Comparison of ENCODE assay signal across 20 cellular contexts in the genomic region with DNA sequence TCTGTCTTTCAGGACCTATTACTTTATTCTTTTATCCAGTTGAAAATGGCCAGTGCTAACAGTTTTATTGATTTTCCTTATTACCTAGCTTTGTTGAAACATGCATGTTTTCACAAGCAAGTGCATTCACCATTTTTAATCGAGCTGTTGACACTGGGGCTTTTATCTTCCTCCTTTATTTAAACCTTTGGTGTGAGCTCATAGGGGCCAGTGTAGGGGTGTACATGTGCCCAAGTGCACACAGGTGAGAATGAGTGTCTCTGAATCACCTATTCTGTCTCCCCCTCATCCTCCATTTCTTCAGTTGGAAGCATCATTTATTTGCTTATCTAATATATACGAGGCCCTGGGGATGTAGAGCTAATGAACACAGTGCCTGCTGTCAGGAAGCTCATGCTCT.
A peak's percentile ranks its signal among the peaks of the same experiment; 100 is the strongest.
DNase-seq lines count a peak whose midpoint lies in the region; ATAC-seq, FAIRE-seq and TF ChIP-seq lines count a peak whose summit lies in the region.
"Had no signal": no experiment of that assay in that cellular context is flagged by ENCODE, and none has a peak within 500 bp of the region (broad histone marks: within the 10 kb centered on the region; RNA-seq: fewer than 3 reads in every experiment).

No MANE protein-coding gene starts in this region.

- H3K27ac Mint-ChIP-seq in activated CD4-positive, alpha-beta memory T cell treated with anti-CD3 and anti-CD28 coated beads, Interleukin-2, amount 10 ng/mL, durations not matched to agents 7 days and 5 days, result peak overlapping the region; percentile 52
- H3K27ac Mint-ChIP-seq in activated CD4-positive, alpha-beta memory T cell treated with anti-CD3 and anti-CD28 coated beads for 36 hours, result no peak overlapping the region
- H3K27ac Mint-ChIP-seq: type B pancreatic cell had no signal

- peaks cover 38% of the 10 kb centered on the region for H3K36me3 Mint-ChIP-seq in activated CD4-positive, alpha-beta memory T cell treated with anti-CD3 and anti-CD28 coated beads, Interleukin-2, amount 10 ng/mL, durations not matched to agents 7 days and 5 days (ENCODE audit: low read depth)
- H3K36me3 Mint-ChIP-seq in activated CD4-positive, alpha-beta memory T cell treated with anti-CD3 and anti-CD28 coated beads for 36 hours, result peaks cover 19% of the 10 kb centered on the region

- no peak overlapping the region for H3K4me3 Mint-ChIP-seq in activated CD4-positive, alpha-beta memory T cell treated with anti-CD3 and anti-CD28 coated beads, Interleukin-2, amount 10 ng/mL, durations not matched to agents 7 days and 5 days
- H3K4me3 Mint-ChIP-seq in activated CD4-positive, alpha-beta memory T cell treated with anti-CD3 and anti-CD28 coated beads for 36 hours, result no peak overlapping the region
- H3K4me3 Mint-ChIP-seq: brain, CD14-positive monocyte had no signal

- no peaks in the 10 kb centered on the region for H4K20me1 ChIP-seq in PC-3 (ENCODE audit: low read length)

- intact Hi-C loops in activated CD4-positive, alpha-beta memory T cell treated with anti-CD3 and anti-CD28 coated beads for 36 hours (cut with micrococcal nuclease), result loop anchor here (1.0 kb wide), 1 partner anchor 54 kb away; no protein-coding TSS in a partner anchor
- intact Hi-C loops in PC-3 (cut with micrococcal nuclease) (no loop called here), pancreas (cut with DNase I) (no loop called here), right cardiac atrium (cut with DNase I) (no loop called here)

- no peak overlapping the region for H2AFZ ChIP-seq in PC-3 (ENCODE audit: low read length)

- DNase-seq in activated CD4-positive, alpha-beta memory T cell treated with anti-CD3 and anti-CD28 coated beads, Interleukin-2, amount 10 ng/mL, durations not matched to agents 7 days and 5 days, result no peak
- no peak for DNase-seq in activated CD4-positive, alpha-beta memory T cell treated with anti-CD3 and anti-CD28 coated beads for 36 hours
- DNase-seq in NCI-H146 treated with DMSO at 0.1 percent for 48 hours (lab: John Stamatoyannopoulos, UW; ENCODE audit: unreplicated experiment) (peak; percentile 98), PC-3 (peak; percentile 17), pancreas (no peak), right cardiac atrium (no peak), NCI-H1092 (lab: John Stamatoyannopoulos, UW) (no peak)
- DNase-seq: activated gamma-delta T cell, heart left ventricle, KG1, NCI-H187 treated with DMSO at 0.1 percent for 48 hours, NCI-H510A, psoas muscle had no signal

- peak overlapping the region; percentile 52 for H3K9ac ChIP-seq in PC-3 (ENCODE audit: low read length)

- no peaks in the 10 kb centered on the region for H3K27me3 ChIP-seq in PC-3 (ENCODE audit: low read length)
- H3K27me3 ChIP-seq in pancreas, result no peaks in the 10 kb centered on the region
- no peaks in the 10 kb centered on the region for H3K27me3 ChIP-seq in right cardiac atrium (ENCODE audit: control insufficient read depth, insufficient read depth)
- H3K27me3 ChIP-seq: heart left ventricle, neutrophil had no signal

- H3K79me2 ChIP-seq in PC-3 (ENCODE audit: low read length), result no peaks in the 10 kb centered on the region

- CTCF ChIA-PET in activated CD4-positive, alpha-beta memory T cell treated with anti-CD3 and anti-CD28 coated beads, Interleukin-2, amount 10 ng/mL, durations not matched to agents 7 days and 5 days (lab: Charles Lee), result interaction anchor here (1.0 kb wide), 1 partner anchor 71 kb away, joined by 3 read pairs; no protein-coding TSS in a partner anchor
- CTCF ChIA-PET in activated CD4-positive, alpha-beta memory T cell treated with anti-CD3 and anti-CD28 coated beads for 36 hours (lab: Charles Lee), result interaction anchor here (0.9 to 1.2 kb wide), 2 partner anchors 72 to 86 kb away, joined by 3 to 4 read pairs; no protein-coding TSS in a partner anchor
- CTCF ChIA-PET in PC-3 (lab: Charles Lee), result no interaction called here

- H3K9me3 Mint-ChIP-seq in activated CD4-positive, alpha-beta memory T cell treated with anti-CD3 and anti-CD28 coated beads, Interleukin-2, amount 10 ng/mL, durations not matched to agents 7 days and 5 days, result peaks cover 15% of the 10 kb centered on the region
- peaks cover 6% of the 10 kb centered on the region for H3K9me3 Mint-ChIP-seq in activated CD4-positive, alpha-beta memory T cell treated with anti-CD3 and anti-CD28 coated beads for 36 hours
- H3K9me3 Mint-ChIP-seq: type B pancreatic cell had no signal

- H3K4me1 ChIP-seq in PC-3 (ENCODE audit: insufficient read depth, low read length) (peaks cover 24% of the 10 kb centered on the region), pancreas (peaks cover 0 to 3% (median 3%) of the 10 kb centered on the region in 3 donors), right cardiac atrium (ENCODE audit: control insufficient read depth, insufficient read depth, low read length) (peaks cover 2% of the 10 kb centered on the region)
- H3K4me1 ChIP-seq: psoas muscle had no signal

- H3K27ac ChIP-seq in PC-3 (ENCODE audit: low read length), result peak overlapping the region; percentile 94
- H3K27ac ChIP-seq in pancreas, result no peak overlapping the region
- H3K27ac ChIP-seq in right cardiac atrium (ENCODE audit: low read length), result no peak overlapping the region
- H3K27ac ChIP-seq: heart left ventricle, neutrophil, psoas muscle, RWPE1, SK-N-MC had no signal

- no peaks in the 10 kb centered on the region for H3K9me3 ChIP-seq in PC-3 (ENCODE audit: low read length)
- H3K9me3 ChIP-seq in pancreas, result no peaks in the 10 kb centered on the region
- H3K9me3 ChIP-seq in right cardiac atrium (ENCODE audit: control insufficient read depth, low read length), result no peaks in the 10 kb centered on the region
- H3K9me3 ChIP-seq: heart left ventricle, neutrophil, psoas muscle had no signal

- H3K4me3 ChIP-seq in PC-3 (ENCODE audit: low read length), result no peak overlapping the region
- H3K4me3 ChIP-seq in pancreas, result no peak overlapping the region
- no peak overlapping the region for H3K4me3 ChIP-seq in right cardiac atrium (ENCODE audit: low read length)
- H3K4me3 ChIP-seq: heart left ventricle, psoas muscle, SK-N-MC had no signal

- peaks cover 37% of the 10 kb centered on the region for H3K4me1 Mint-ChIP-seq in activated CD4-positive, alpha-beta memory T cell treated with anti-CD3 and anti-CD28 coated beads, Interleukin-2, amount 10 ng/mL, durations not matched to agents 7 days and 5 days
- H3K4me1 Mint-ChIP-seq in activated CD4-positive, alpha-beta memory T cell treated with anti-CD3 and anti-CD28 coated beads for 36 hours (ENCODE audit: low read depth), result peaks cover 23% of the 10 kb centered on the region

- 26 to 33% methylated on average over 2 of the region's 2 CpGs for WGBS in pancreas, 2 donors
- 89% methylated on average over 2 of the region's 2 CpGs for WGBS in right cardiac atrium

- no TSS peak for BruUV-seq in PC-3 (replicated peaks; lab: Mats Ljungman, UMichigan)

- TF ChIP-seq CTCF in PC-3 (conservative IDR thresholded peaks at IDR 0.05; ENCODE audit: low read depth, low read length), result no peak
- TF ChIP-seq CTCF in pancreas (IDR thresholded peaks at IDR 0.05), result no peak

- ATAC-seq in PC-3, result 0 out of 2 replicates have a peak, but pooled peaks have one; percentile 10
- ATAC-seq in pancreas, result peak; percentile 42 to 72 (median 52)
- ATAC-seq in HG03457 (IDR thresholded peaks at IDR 0.05; ENCODE audit: unreplicated experiment), result no peak
- ATAC-seq in right cardiac atrium, result no peak
- ATAC-seq: heart left ventricle, psoas muscle had no signal

- peak overlapping the region; percentile 57 for H3K4me2 ChIP-seq in PC-3 (ENCODE audit: low read length)

- H3K27me3 Mint-ChIP-seq in activated CD4-positive, alpha-beta memory T cell treated with anti-CD3 and anti-CD28 coated beads, Interleukin-2, amount 10 ng/mL, durations not matched to agents 7 days and 5 days, result no peaks in the 10 kb centered on the region
- no peaks in the 10 kb centered on the region for H3K27me3 Mint-ChIP-seq in activated CD4-positive, alpha-beta memory T cell treated with anti-CD3 and anti-CD28 coated beads for 36 hours
- H3K27me3 Mint-ChIP-seq: brain, type B pancreatic cell had no signal

- peaks cover 4% of the 10 kb centered on the region for H3F3A ChIP-seq in PC-3 (ENCODE audit: low read length, unreplicated experiment)

- no peak for FAIRE-seq in pancreas (lab: Jason Lieb, UNC)

- H3K9me2 ChIP-seq in PC-3 (replicated peaks; ENCODE audit: low read length), result no peaks in the 10 kb centered on the region

- POLR2A ChIA-PET in activated CD4-positive, alpha-beta memory T cell treated with anti-CD3 and anti-CD28 coated beads, Interleukin-2, amount 10 ng/mL, durations not matched to agents 7 days and 5 days (lab: Charles Lee), result no interaction called here
- POLR2A ChIA-PET in activated CD4-positive, alpha-beta memory T cell treated with anti-CD3 and anti-CD28 coated beads for 36 hours (lab: Charles Lee), result no interaction called here
- POLR2A ChIA-PET in PC-3 (lab: Charles Lee; ENCODE audit: unreplicated experiment), result no interaction called here

- H3K36me3 ChIP-seq in PC-3 (ENCODE audit: low read depth, low read length) (no peaks in the 10 kb centered on the region), pancreas (no peaks in the 10 kb centered on the region)
- H3K36me3 ChIP-seq: neutrophil had no signal

Comparison
In these comparisons a context has a peak if more than half of its experiments do, and no peak if none do; other contexts are left out.
1. DNase-seq: peak in NCI-H146 treated with DMSO at 0.1 percent for 48 hours (single experiment) and PC-3 (single experiment); none in activated CD4-positive, alpha-beta memory T cell treated with anti-CD3 and anti-CD28 coated beads, Interleukin-2, amount 10 ng/mL, durations not matched to agents 7 days and 5 days (single experiment), activated CD4-positive, alpha-beta memory T cell treated with anti-CD3 and anti-CD28 coated beads for 36 hours (single experiment), pancreas (0 of 6), right cardiac atrium (0 of 3) and NCI-H1092 (single experiment).
2. ATAC-seq: peak in PC-3 (single experiment) and pancreas (4 of 4); none in HG03457 (single experiment) and right cardiac atrium (0 of 2).